Comparison of ENCODE assay signal across 9 cellular contexts in the genomic region with DNA sequence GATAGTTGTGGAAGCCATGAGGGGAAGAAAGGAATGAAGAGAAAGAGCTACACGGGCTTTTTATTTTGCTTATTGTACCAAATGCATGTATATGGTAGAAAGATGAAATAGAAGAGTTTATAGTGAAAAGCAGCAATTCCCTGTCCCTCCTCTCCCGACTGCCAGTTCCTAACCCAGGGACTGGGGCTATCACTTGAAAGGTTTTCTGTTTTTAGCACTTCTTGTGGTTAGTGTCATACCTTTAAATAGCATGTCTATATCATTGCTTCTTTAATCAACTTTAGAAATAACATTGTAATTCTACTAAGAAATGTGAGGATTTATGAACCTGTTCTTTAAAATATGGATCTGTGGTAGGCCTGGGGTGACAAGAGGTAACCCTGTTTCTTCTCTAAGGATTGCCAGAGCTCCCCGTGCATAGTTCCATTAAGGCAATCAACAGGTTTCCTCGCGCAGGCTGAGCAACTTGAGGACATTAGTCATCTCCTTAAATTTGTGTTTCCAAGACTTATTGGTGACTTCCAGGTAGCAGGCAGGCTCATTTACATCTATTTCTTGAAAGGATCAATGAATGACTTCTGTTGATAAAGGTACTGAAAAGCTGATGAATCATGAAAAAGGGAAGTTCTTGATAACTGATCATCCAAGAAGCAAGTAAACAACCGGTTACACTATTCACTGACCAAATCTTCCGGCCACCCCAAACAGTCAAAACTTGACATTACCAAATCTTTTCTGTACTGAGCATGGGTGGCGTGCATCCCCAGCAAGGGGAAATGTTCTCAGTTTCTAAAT. TPM values are rescaled to one million over a fixed set of nuclear protein-coding genes. Genes with fewer than 3 reads are reported as not detected.
DNase-seq lines count a peak whose midpoint lies in the region; ATAC-seq and FAIRE-seq lines count a peak whose summit lies in the region.
"Had no signal": no experiment of that assay in that cellular context is flagged by ENCODE, and none has a peak within 500 bp of the region (broad histone marks: within the 10 kb centered on the region; RNA-seq: fewer than 3 reads in every experiment).

No MANE protein-coding gene starts in this region.

- H3K36me3 ChIP-seq in small intestine (ENCODE audit: control insufficient read depth in 2 of 2, insufficient read depth in 2 of 2, low read length in 2 of 2) = no peaks in the 10 kb centered on the region

- no peak overlapping the region for H3K27ac ChIP-seq in small intestine (ENCODE audit: low read depth in 1 of 2, low read length in 1 of 2)

- no peak for DNase-seq in activated naive CD8-positive, alpha-beta T cell treated with anti-CD3 and anti-CD28 coated beads, Interleukin-2, amount 10 ng/mL, durations not matched to agents 7 days and 5 days
- DNase-seq in AML-193 (lab: John Stamatoyannopoulos, UW) = no peak
- no peak for DNase-seq in small intestine
- DNase-seq in NCI-H446 (lab: John Stamatoyannopoulos, UW) = no peak
- DNase-seq in HuH-7 (ENCODE audit: low spot score) = no peak
- DNase-seq: NCI-H2171 had no signal

- no peaks in the 10 kb centered on the region for H3K27me3 ChIP-seq in small intestine (ENCODE audit: control insufficient read depth in 2 of 2, insufficient read depth in 2 of 2, low read length in 2 of 2)

- peak overlapping the region; percentile 56 for H3K27ac Mint-ChIP-seq in activated naive CD8-positive, alpha-beta T cell treated with anti-CD3 and anti-CD28 coated beads, Interleukin-2, amount 10 ng/mL, durations not matched to agents 7 days and 5 days

- peaks cover 7% of the 10 kb centered on the region for H3K9me3 Mint-ChIP-seq in activated naive CD8-positive, alpha-beta T cell treated with anti-CD3 and anti-CD28 coated beads, Interleukin-2, amount 10 ng/mL, durations not matched to agents 7 days and 5 days

- H3K4me1 Mint-ChIP-seq in activated naive CD8-positive, alpha-beta T cell treated with anti-CD3 and anti-CD28 coated beads, Interleukin-2, amount 10 ng/mL, durations not matched to agents 7 days and 5 days = peaks cover 8% of the 10 kb centered on the region

- peak overlapping the region; percentile 20 for H3K4me3 Mint-ChIP-seq in activated naive CD8-positive, alpha-beta T cell treated with anti-CD3 and anti-CD28 coated beads, Interleukin-2, amount 10 ng/mL, durations not matched to agents 7 days and 5 days

- ATAC-seq in GM18520 (IDR thresholded peaks at IDR 0.05; ENCODE audit: unreplicated experiment) (peak; percentile 98), GM21447 (IDR thresholded peaks at IDR 0.05; ENCODE audit: unreplicated experiment) (peak; percentile 99), HG03354 (IDR thresholded peaks at IDR 0.05; ENCODE audit: poor library complexity, severe bottlenecking, unreplicated experiment) (peak; percentile 99)
- ATAC-seq in activated naive CD8-positive, alpha-beta T cell treated with anti-CD3 and anti-CD28 coated beads, Interleukin-2, amount 10 ng/mL, durations not matched to agents 7 days and 5 days (ENCODE audit: low read depth) = peak; percentile 42

- POLR2A ChIA-PET in activated naive CD8-positive, alpha-beta T cell treated with anti-CD3 and anti-CD28 coated beads, Interleukin-2, amount 10 ng/mL, durations not matched to agents 7 days and 5 days (lab: Charles Lee) = no interaction called here

- no peaks in the 10 kb centered on the region for H3K9me3 ChIP-seq in small intestine (ENCODE audit: control insufficient read depth, low read depth)

- WGBS in small intestine, 3 donors = 75 to 81% (median 78%) methylated on average over 8 of the region's 8 CpGs

- FAIRE-seq in small intestine (lab: Jason Lieb, UNC) = no peak

- no peak overlapping the region for H3K4me3 ChIP-seq in small intestine (ENCODE audit: low read depth in 1 of 2, low read length in 2 of 2)

- peaks cover 13% of the 10 kb centered on the region for H3K36me3 Mint-ChIP-seq in activated naive CD8-positive, alpha-beta T cell treated with anti-CD3 and anti-CD28 coated beads, Interleukin-2, amount 10 ng/mL, durations not matched to agents 7 days and 5 days

- H3K27me3 Mint-ChIP-seq in activated naive CD8-positive, alpha-beta T cell treated with anti-CD3 and anti-CD28 coated beads, Interleukin-2, amount 10 ng/mL, durations not matched to agents 7 days and 5 days = no peaks in the 10 kb centered on the region

- H3K4me1 ChIP-seq in small intestine (ENCODE audit: control insufficient read depth in 2 of 2, insufficient read depth in 1 of 2, low read depth in 1 of 2, low read length in 1 of 2) = no peaks in the 10 kb centered on the region

RNA-seq across cellular contexts. Expression of a gene that starts 37.8 kb away (rescaled TPM):
- total RNA-seq in activated naive CD8-positive, alpha-beta T cell treated with anti-CD3 and anti-CD28 coated beads, Interleukin-2, amount 10 ng/mL, durations not matched to agents 7 days and 5 days = 100 to 1,000 TPM; 124 to 138 TPM
- 10 to 100 TPM in 1 of 3 donors, 1 to 10 TPM in 1, under 1 TPM in 1; 0.45 to 42.4 (median 1.9) TPM for polyA plus RNA-seq in small intestine

Comparison
In these comparisons a context has a peak if more than half of its experiments do, and no peak if none do; other contexts are left out.
1. ATAC-seq: peak in every context shown above with its lines; median percentile 99 in GM21447; 99 in HG03354; 98 in GM18520; 42 in activated naive CD8-positive, alpha-beta T cell treated with anti-CD3 and anti-CD28 coated beads, Interleukin-2, amount 10 ng/mL, durations not matched to agents 7 days and 5 days.